ENCODE assay signal across 1 cellular context in the genomic region with DNA sequence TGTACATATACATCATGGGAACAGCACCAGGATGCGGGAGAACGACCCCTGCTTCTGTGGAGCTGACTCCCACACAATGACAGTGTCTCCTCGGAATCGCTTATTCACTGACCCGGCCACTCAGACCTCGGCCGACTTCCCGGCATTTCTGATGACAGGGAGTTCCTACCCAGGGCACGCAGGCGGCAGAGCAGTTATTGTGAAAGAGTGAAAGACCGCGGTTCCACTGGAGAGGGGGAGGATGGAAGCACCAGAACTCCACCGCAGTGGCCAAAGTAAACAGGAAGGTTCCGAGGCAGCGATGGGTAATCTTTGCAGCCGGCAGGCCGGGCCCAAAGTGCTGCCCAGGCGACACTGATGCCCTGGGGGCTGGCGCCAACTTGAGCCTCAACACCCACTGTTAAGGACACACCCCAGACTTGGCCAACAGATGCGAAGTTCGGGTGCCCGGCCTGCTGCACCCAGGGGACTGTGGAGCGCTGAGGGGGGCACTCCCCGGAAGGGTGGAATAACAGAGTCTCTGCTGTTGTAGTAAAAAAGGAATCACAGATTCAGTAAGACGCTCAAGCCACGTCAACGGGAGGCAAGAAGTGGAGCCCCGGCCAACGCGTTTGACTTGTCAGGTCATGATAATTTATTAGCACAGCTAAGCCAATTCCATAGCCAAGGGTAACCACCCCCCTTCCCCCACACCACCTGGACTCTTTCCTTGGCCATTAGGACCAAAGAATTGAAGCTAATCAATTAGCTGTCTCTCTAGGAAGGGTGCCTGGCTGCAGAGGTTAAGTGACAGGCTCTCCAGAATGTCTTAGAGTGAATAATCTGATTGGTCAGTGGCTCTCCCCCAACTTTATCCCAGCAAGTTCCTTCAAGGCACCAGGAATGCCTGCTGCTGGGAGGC.
TF ChIP-seq lines count a peak whose summit lies in the region.

No MANE protein-coding gene starts in this region.

TF ChIP-seq in HepG2, 621 proteins besides CTCF, POLR2A, EP300 and RAD21 (continued from another document and continues in another):
- TF ChIP-seq, protein P1, sequence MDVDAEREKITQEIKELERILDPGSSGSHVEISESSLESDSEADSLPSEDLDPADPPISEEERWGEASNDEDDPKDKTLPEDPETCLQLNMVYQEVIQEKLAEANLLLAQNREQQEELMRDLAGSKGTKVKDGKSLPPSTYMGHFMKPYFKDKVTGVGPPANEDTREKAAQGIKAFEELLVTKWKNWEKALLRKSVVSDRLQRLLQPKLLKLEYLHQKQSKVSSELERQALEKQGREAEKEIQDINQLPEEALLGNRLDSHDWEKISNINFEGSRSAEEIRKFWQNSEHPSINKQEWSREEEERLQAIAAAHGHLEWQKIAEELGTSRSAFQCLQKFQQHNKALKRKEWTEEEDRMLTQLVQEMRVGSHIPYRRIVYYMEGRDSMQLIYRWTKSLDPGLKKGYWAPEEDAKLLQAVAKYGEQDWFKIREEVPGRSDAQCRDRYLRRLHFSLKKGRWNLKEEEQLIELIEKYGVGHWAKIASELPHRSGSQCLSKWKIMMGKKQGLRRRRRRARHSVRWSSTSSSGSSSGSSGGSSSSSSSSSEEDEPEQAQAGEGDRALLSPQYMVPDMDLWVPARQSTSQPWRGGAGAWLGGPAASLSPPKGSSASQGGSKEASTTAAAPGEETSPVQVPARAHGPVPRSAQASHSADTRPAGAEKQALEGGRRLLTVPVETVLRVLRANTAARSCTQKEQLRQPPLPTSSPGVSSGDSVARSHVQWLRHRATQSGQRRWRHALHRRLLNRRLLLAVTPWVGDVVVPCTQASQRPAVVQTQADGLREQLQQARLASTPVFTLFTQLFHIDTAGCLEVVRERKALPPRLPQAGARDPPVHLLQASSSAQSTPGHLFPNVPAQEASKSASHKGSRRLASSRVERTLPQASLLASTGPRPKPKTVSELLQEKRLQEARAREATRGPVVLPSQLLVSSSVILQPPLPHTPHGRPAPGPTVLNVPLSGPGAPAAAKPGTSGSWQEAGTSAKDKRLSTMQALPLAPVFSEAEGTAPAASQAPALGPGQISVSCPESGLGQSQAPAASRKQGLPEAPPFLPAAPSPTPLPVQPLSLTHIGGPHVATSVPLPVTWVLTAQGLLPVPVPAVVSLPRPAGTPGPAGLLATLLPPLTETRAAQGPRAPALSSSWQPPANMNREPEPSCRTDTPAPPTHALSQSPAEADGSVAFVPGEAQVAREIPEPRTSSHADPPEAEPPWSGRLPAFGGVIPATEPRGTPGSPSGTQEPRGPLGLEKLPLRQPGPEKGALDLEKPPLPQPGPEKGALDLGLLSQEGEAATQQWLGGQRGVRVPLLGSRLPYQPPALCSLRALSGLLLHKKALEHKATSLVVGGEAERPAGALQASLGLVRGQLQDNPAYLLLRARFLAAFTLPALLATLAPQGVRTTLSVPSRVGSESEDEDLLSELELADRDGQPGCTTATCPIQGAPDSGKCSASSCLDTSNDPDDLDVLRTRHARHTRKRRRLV (CRISPR knock-in tag; IDR thresholded peaks at IDR 0.05) = no peak
- peak; percentile 46; the same call in 1 of the 2 replicates for TF ChIP-seq ZNF644 (CRISPR knock-in tag; IDR thresholded peaks at IDR 0.05; ENCODE audit: low read depth)
- TF ChIP-seq XRCC5 (optimal IDR thresholded peaks at IDR 0.05; ENCODE audit: low read length) = peak; percentile 80
- TF ChIP-seq, protein P2, sequence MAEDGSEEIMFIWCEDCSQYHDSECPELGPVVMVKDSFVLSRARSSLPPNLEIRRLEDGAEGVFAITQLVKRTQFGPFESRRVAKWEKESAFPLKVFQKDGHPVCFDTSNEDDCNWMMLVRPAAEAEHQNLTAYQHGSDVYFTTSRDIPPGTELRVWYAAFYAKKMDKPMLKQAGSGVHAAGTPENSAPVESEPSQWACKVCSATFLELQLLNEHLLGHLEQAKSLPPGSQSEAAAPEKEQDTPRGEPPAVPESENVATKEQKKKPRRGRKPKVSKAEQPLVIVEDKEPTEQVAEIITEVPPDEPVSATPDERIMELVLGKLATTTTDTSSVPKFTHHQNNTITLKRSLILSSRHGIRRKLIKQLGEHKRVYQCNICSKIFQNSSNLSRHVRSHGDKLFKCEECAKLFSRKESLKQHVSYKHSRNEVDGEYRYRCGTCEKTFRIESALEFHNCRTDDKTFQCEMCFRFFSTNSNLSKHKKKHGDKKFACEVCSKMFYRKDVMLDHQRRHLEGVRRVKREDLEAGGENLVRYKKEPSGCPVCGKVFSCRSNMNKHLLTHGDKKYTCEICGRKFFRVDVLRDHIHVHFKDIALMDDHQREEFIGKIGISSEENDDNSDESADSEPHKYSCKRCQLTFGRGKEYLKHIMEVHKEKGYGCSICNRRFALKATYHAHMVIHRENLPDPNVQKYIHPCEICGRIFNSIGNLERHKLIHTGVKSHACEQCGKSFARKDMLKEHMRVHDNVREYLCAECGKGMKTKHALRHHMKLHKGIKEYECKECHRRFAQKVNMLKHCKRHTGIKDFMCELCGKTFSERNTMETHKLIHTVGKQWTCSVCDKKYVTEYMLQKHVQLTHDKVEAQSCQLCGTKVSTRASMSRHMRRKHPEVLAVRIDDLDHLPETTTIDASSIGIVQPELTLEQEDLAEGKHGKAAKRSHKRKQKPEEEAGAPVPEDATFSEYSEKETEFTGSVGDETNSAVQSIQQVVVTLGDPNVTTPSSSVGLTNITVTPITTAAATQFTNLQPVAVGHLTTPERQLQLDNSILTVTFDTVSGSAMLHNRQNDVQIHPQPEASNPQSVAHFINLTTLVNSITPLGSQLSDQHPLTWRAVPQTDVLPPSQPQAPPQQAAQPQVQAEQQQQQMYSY (CRISPR knock-in tag; IDR thresholded peaks at IDR 0.05) = no peak
- peak; percentile 63; the same call in 1 of the 2 replicates for TF ChIP-seq ZNF788 (CRISPR knock-in tag; IDR thresholded peaks at IDR 0.05; ENCODE audit: borderline replicate concordance)
- TF ChIP-seq POLR2AphosphoS2 (IDR thresholded peaks at IDR 0.05; ENCODE audit: low read depth, low read length) = no peak
- TF ChIP-seq KLF12 (CRISPR knock-in tag; IDR thresholded peaks at IDR 0.05; ENCODE audit: borderline replicate concordance) = no peak
- no peak for TF ChIP-seq SRSF1 (optimal IDR thresholded peaks at IDR 0.05; ENCODE audit: low read depth, low read length)
- no peak for TF ChIP-seq KLF15 (CRISPR knock-in tag; IDR thresholded peaks at IDR 0.05; ENCODE audit: borderline replicate concordance)
- no peak for TF ChIP-seq MAFF (IDR thresholded peaks at IDR 0.05; ENCODE audit: low read depth, low read length)
- no peak for TF ChIP-seq ZNF547 (CRISPR knock-in tag; IDR thresholded peaks at IDR 0.05)
- TF ChIP-seq TEAD2 (CRISPR knock-in tag; IDR thresholded peaks at IDR 0.05) = no peak
- no peak for TF ChIP-seq SP140L (CRISPR knock-in tag; IDR thresholded peaks at IDR 0.05; ENCODE audit: borderline replicate concordance)
- no peak for TF ChIP-seq GLI4 (CRISPR knock-in tag; IDR thresholded peaks at IDR 0.05; ENCODE audit: borderline replicate concordance)
- TF ChIP-seq SOX13 (IDR thresholded peaks at IDR 0.05) = no peak
- TF ChIP-seq SOX13 (CRISPR knock-in tag; conservative IDR thresholded peaks at IDR 0.05 in 1 of 2, IDR thresholded peaks at IDR 0.05 in 1 of 2) = peak in 1 of 2 experiments; percentile 65; a peak in 2 of 4 replicates
- no peak for TF ChIP-seq NAIF1 (CRISPR knock-in tag; IDR thresholded peaks at IDR 0.05; ENCODE audit: borderline replicate concordance)
- TF ChIP-seq ZNF773 (CRISPR knock-in tag; IDR thresholded peaks at IDR 0.05; ENCODE audit: borderline replicate concordance) = no peak
- no peak for TF ChIP-seq ZNF552 (CRISPR knock-in tag; IDR thresholded peaks at IDR 0.05; ENCODE audit: borderline replicate concordance)
- TF ChIP-seq, protein P3, sequence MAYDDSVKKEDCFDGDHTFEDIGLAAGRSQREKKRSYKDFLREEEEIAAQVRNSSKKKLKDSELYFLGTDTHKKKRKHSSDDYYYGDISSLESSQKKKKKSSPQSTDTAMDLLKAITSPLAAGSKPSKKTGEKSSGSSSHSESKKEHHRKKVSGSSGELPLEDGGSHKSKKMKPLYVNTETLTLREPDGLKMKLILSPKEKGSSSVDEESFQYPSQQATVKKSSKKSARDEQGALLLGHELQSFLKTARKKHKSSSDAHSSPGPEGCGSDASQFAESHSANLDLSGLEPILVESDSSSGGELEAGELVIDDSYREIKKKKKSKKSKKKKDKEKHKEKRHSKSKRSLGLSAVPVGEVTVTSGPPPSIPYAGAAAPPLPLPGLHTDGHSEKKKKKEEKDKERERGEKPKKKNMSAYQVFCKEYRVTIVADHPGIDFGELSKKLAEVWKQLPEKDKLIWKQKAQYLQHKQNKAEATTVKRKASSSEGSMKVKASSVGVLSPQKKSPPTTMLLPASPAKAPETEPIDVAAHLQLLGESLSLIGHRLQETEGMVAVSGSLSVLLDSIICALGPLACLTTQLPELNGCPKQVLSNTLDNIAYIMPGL (CRISPR knock-in tag; IDR thresholded peaks at IDR 0.05; ENCODE audit: borderline replicate concordance in 1 of 2, low read depth in 1 of 2) = 0 out of 4 replicates have a peak, but pooled peaks have one; percentile 32 to 34
- no peak for TF ChIP-seq ZNF337 (CRISPR knock-in tag; IDR thresholded peaks at IDR 0.05; ENCODE audit: borderline replicate concordance, low read depth)
- TF ChIP-seq, protein P4, sequence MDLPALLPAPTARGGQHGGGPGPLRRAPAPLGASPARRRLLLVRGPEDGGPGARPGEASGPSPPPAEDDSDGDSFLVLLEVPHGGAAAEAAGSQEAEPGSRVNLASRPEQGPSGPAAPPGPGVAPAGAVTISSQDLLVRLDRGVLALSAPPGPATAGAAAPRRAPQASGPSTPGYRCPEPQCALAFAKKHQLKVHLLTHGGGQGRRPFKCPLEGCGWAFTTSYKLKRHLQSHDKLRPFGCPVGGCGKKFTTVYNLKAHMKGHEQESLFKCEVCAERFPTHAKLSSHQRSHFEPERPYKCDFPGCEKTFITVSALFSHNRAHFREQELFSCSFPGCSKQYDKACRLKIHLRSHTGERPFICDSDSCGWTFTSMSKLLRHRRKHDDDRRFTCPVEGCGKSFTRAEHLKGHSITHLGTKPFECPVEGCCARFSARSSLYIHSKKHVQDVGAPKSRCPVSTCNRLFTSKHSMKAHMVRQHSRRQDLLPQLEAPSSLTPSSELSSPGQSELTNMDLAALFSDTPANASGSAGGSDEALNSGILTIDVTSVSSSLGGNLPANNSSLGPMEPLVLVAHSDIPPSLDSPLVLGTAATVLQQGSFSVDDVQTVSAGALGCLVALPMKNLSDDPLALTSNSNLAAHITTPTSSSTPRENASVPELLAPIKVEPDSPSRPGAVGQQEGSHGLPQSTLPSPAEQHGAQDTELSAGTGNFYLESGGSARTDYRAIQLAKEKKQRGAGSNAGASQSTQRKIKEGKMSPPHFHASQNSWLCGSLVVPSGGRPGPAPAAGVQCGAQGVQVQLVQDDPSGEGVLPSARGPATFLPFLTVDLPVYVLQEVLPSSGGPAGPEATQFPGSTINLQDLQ (CRISPR knock-in tag; IDR thresholded peaks at IDR 0.05) = no peak
- TF ChIP-seq ZNF180 (CRISPR knock-in tag; IDR thresholded peaks at IDR 0.05; ENCODE audit: borderline replicate concordance, low read depth) = no peak
- TF ChIP-seq SRY (CRISPR knock-in tag; IDR thresholded peaks at IDR 0.05) = no peak
- TF ChIP-seq PRMT3 (CRISPR knock-in tag; IDR thresholded peaks at IDR 0.05; ENCODE audit: borderline replicate concordance, low read depth) = no peak
- TF ChIP-seq ZNF572 (CRISPR knock-in tag; IDR thresholded peaks at IDR 0.05) = no peak
- peak; percentile 41; the same call in 1 of the 2 replicates for TF ChIP-seq HDAC1 (CRISPR knock-in tag; IDR thresholded peaks at IDR 0.05)
- TF ChIP-seq, protein P5, sequence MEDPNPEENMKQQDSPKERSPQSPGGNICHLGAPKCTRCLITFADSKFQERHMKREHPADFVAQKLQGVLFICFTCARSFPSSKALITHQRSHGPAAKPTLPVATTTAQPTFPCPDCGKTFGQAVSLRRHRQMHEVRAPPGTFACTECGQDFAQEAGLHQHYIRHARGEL (CRISPR knock-in tag; IDR thresholded peaks at IDR 0.05) = no peak
- no peak for TF ChIP-seq MAFK (conservative IDR thresholded peaks at IDR 0.05 in 1 of 2, IDR thresholded peaks at IDR 0.05 in 1 of 2; ENCODE audit: low read length in 2 of 2)
- no peak for TF ChIP-seq PHF20 (CRISPR knock-in tag; IDR thresholded peaks at IDR 0.05)
- 0 out of 2 replicates have a peak, but pooled peaks have one; percentile 24 for TF ChIP-seq PPARG (CRISPR knock-in tag; conservative IDR thresholded peaks at IDR 0.05)
- no peak for TF ChIP-seq HNF4G (IDR thresholded peaks at IDR 0.05; ENCODE audit: borderline replicate concordance, low read depth, low read length)
- TF ChIP-seq HNF4G (CRISPR knock-in tag; IDR thresholded peaks at IDR 0.05; ENCODE audit: borderline replicate concordance, low read depth) = no peak; the same call in 1 of the 2 replicates
- TF ChIP-seq AGO2 (optimal IDR thresholded peaks at IDR 0.05; ENCODE audit: low read depth, low read length) = peak; percentile 22
- TF ChIP-seq TRIM24 (CRISPR knock-in tag; IDR thresholded peaks at IDR 0.05) = no peak
- peak; percentile 93 for TF ChIP-seq SAP130 (CRISPR knock-in tag; IDR thresholded peaks at IDR 0.05; ENCODE audit: low read depth)
- TF ChIP-seq, protein P6, sequence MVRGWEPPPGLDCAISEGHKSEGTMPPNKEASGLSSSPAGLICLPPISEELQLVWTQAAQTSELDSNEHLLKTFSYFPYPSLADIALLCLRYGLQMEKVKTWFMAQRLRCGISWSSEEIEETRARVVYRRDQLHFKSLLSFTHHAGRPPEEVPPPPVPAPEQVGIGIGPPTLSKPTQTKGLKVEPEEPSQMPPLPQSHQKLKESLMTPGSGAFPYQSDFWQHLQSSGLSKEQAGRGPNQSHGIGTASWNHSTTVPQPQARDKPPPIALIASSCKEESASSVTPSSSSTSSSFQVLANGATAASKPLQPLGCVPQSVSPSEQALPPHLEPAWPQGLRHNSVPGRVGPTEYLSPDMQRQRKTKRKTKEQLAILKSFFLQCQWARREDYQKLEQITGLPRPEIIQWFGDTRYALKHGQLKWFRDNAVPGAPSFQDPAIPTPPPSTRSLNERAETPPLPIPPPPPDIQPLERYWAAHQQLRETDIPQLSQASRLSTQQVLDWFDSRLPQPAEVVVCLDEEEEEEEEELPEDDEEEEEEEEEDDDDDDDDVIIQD (CRISPR knock-in tag; IDR thresholded peaks at IDR 0.05; ENCODE audit: low read depth) = no peak
- TF ChIP-seq, protein P7, sequence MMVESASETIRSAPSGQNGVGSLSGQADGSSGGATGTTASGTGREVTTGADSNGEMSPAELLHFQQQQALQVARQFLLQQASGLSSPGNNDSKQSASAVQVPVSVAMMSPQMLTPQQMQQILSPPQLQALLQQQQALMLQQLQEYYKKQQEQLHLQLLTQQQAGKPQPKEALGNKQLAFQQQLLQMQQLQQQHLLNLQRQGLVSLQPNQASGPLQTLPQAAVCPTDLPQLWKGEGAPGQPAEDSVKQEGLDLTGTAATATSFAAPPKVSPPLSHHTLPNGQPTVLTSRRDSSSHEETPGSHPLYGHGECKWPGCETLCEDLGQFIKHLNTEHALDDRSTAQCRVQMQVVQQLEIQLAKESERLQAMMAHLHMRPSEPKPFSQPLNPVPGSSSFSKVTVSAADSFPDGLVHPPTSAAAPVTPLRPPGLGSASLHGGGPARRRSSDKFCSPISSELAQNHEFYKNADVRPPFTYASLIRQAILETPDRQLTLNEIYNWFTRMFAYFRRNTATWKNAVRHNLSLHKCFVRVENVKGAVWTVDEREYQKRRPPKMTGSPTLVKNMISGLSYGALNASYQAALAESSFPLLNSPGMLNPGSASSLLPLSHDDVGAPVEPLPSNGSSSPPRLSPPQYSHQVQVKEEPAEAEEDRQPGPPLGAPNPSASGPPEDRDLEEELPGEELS (CRISPR knock-in tag; IDR thresholded peaks at IDR 0.05) = peak; percentile 76
- TF ChIP-seq HMG20A (CRISPR knock-in tag; IDR thresholded peaks at IDR 0.05; ENCODE audit: borderline replicate concordance) = no peak; the same call in 1 of the 2 replicates
- TF ChIP-seq, protein P8, sequence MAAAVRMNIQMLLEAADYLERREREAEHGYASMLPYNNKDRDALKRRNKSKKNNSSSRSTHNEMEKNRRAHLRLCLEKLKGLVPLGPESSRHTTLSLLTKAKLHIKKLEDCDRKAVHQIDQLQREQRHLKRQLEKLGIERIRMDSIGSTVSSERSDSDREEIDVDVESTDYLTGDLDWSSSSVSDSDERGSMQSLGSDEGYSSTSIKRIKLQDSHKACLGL (CRISPR knock-in tag; IDR thresholded peaks at IDR 0.05) = peak; percentile 67; the same call in 1 of the 2 replicates
